ENCODE assay signal across 9 cellular contexts in genomic region chr17:81858967-81859905, GRCh38. TPM values are rescaled to one million over a fixed set of nuclear protein-coding genes. Genes with fewer than 3 reads are reported as not detected.
A peak's percentile ranks its signal among the peaks of the same experiment; 100 is the strongest.
DNase-seq lines count a peak whose midpoint lies in the region; ATAC-seq and TF ChIP-seq lines count a peak whose summit lies in the region.
"Had no signal": no experiment of that assay in that cellular context is flagged by ENCODE, and none has a peak within 500 bp of the region (broad histone marks: within the 10 kb centered on the region; RNA-seq: fewer than 3 reads in every experiment).

No MANE protein-coding gene starts in this region.

- TSS peak; percentile 50 for BruUV-seq in A673 (replicated peaks; lab: Mats Ljungman, UMichigan)

- H3K9ac ChIP-seq in HUES48 (ENCODE audit: low read depth, low read length): peak overlapping the region; percentile 79

- ATAC-seq in GM19023 (IDR thresholded peaks at IDR 0.05; ENCODE audit: unreplicated experiment): no peak
- ATAC-seq in GM21367 (IDR thresholded peaks at IDR 0.05; ENCODE audit: unreplicated experiment): no peak

- H3K4me3 Mint-ChIP-seq in brain (peak overlapping the region; percentile 91 to 99 (median 95)), mesothelial cell of epicardium (peak overlapping the region; percentile 85)

- intact Hi-C loops in A673 (cut with micrococcal nuclease; ENCODE audit: unreplicated experiment): no loop called here

- CTCF ChIA-PET in A673 (lab: Charles Lee): no interaction called here
- CTCF ChIA-PET in GM10248 (lab: Yijun Ruan, JAX): interaction anchor here (1.8 kb wide), 1 partner anchor 10 kb away, joined by 9 read pairs; no protein-coding TSS in a partner anchor

- DNase-seq in A673 (ENCODE audit: low spot score) (no peak), mesothelial cell of epicardium (ENCODE audit: low spot score in 2 of 2, unreplicated experiment in 2 of 2) (no peak), GM13977 (ENCODE audit: low spot score) (no peak), GM10248 (ENCODE audit: extremely low spot score) (no peak)

- POLR2A ChIA-PET in A673 (lab: Charles Lee; ENCODE audit: low non-redundant PET) (no interaction called here), GM10248 (lab: Yijun Ruan, JAX) (interaction anchor here (3.6 kb wide), 1 partner anchor 10 kb away, joined by 21 read pairs; no protein-coding TSS in a partner anchor)

- peaks cover 15% of the 10 kb centered on the region for H3K27me3 Mint-ChIP-seq in brain
- peaks cover 2% of the 10 kb centered on the region for H3K27me3 Mint-ChIP-seq in mesothelial cell of epicardium (ENCODE audit: low read depth)

- H3K9me3 ChIP-seq in A673 (ENCODE audit: low read depth, low read length, poor library complexity, severe bottlenecking) (no peaks in the 10 kb centered on the region), HUES48 (ENCODE audit: control insufficient read depth, insufficient read depth, low read length) (no peaks in the 10 kb centered on the region)

- in situ Hi-C loops in GM13977 (cut with MboI; ENCODE audit: low pct_unique_long_range_greater_than_20kb, low sequenced_read_pairs, unreplicated experiment): no loop called here

- no peak for TF ChIP-seq CTCF in A673 (conservative IDR thresholded peaks at IDR 0.05; ENCODE audit: low read depth, low read length)
- no peak for TF ChIP-seq CTCF in brain (conservative IDR thresholded peaks at IDR 0.05)
- no peak for TF ChIP-seq CTCF in mesothelial cell of epicardium (IDR thresholded peaks at IDR 0.05; ENCODE audit: unreplicated experiment)
- no peak for TF ChIP-seq CTCF in GM13977 (IDR thresholded peaks at IDR 0.05; ENCODE audit: extremely low read depth, insufficient read depth, missing control alignments)
- no peak for TF ChIP-seq CTCF in GM10248 (IDR thresholded peaks at IDR 0.05; ENCODE audit: control extremely low read depth, extremely low read depth, low read depth, missing control alignments)

- H3K36me3 Mint-ChIP-seq in brain (peaks cover 56% of the 10 kb centered on the region), mesothelial cell of epicardium (peaks cover 9% of the 10 kb centered on the region)

- peak overlapping the region; percentile 90 for H3K4me3 ChIP-seq in A673 (ENCODE audit: low read depth, low read length, poor library complexity, severe bottlenecking)
- H3K4me3 ChIP-seq in HUES48 (ENCODE audit: low read depth, low read length): peak overlapping the region; percentile 82

- peaks cover 20% of the 10 kb centered on the region for H3K4me1 ChIP-seq in A673 (ENCODE audit: insufficient read depth, low read length, poor library complexity, severe bottlenecking)
- peaks cover 6% of the 10 kb centered on the region; the same call in 1 of the 2 replicates for H3K4me1 ChIP-seq in HUES48 (ENCODE audit: control insufficient read depth, insufficient read depth, low read length)

- no peaks in the 10 kb centered on the region for H3K27me3 ChIP-seq in A673 (replicated peaks; ENCODE audit: insufficient read depth, low read depth, low read length, poor library complexity)
- H3K27me3 ChIP-seq in HUES48 (ENCODE audit: control insufficient read depth, insufficient read depth, low read length): no peaks in the 10 kb centered on the region

- peaks cover 48% of the 10 kb centered on the region for H3K4me1 Mint-ChIP-seq in brain
- peaks cover 43% of the 10 kb centered on the region for H3K4me1 Mint-ChIP-seq in mesothelial cell of epicardium

- H3K27ac ChIP-seq in A673 (ENCODE audit: low read depth, low read length, poor library complexity, severe bottlenecking) (peak overlapping the region; percentile 96), HUES48 (ENCODE audit: low read depth, low read length) (peak overlapping the region; percentile 90)

- H3K27ac Mint-ChIP-seq in brain (peak overlapping the region; percentile 84 to 97 (median 87)), mesothelial cell of epicardium (peak overlapping the region; percentile 93)

- H3K36me3 ChIP-seq in A673 (ENCODE audit: insufficient read depth, low read length, poor library complexity, severe bottlenecking) (peaks cover 56% of the 10 kb centered on the region), HUES48 (ENCODE audit: control insufficient read depth, insufficient read depth, low read length) (peaks cover 59% of the 10 kb centered on the region)

- peaks cover 0 to 4% (median 3%) of the 10 kb centered on the region in 5 experiments for H3K9me3 Mint-ChIP-seq in brain
- H3K9me3 Mint-ChIP-seq in mesothelial cell of epicardium: no peaks in the 10 kb centered on the region

RNA-seq across cellular contexts. Expression of gene P4HB, which starts 1.1 kb away (rescaled TPM):
- 491 and 503 TPM in 2 replicates for total RNA-seq in A673 (2021)
- polyA plus RNA-seq in brain (ENCODE audit: insufficient read depth, low read depth, low replicate concordance): 310 TPM
- total RNA-seq in mesothelial cell of epicardium: 405 to 433 TPM (median 421 TPM) in 3 replicates

RNA-seq across cellular contexts. Expression of gene ARHGDIA, which starts 11.9 kb away (rescaled TPM):
- total RNA-seq in A673 (2021) (568 and 667 TPM in 2 replicates), mesothelial cell of epicardium (258 to 275 TPM (median 268 TPM) in 3 replicates)
- 480 TPM for polyA plus RNA-seq in brain (ENCODE audit: insufficient read depth, low read depth, low replicate concordance)

RNA-seq across cellular contexts. Expression of gene PPP1R27, which starts 24.4 kb away (rescaled TPM):
- total RNA-seq in A673 (2021) (not detected in 2 replicates), mesothelial cell of epicardium (0.35 TPM in 1 of 3 replicates, not detected in the others)
- polyA plus RNA-seq in brain (ENCODE audit: insufficient read depth, low read depth, low replicate concordance): not detected
- total RNA-seq: renal cortical epithelial cell had no signal

RNA-seq across cellular contexts. Expression of gene MCRIP1, which starts 26.1 kb away (rescaled TPM):
- 126 and 130 TPM in 2 replicates for total RNA-seq in A673 (2021)
- 350 TPM for polyA plus RNA-seq in brain (ENCODE audit: insufficient read depth, low read depth, low replicate concordance)
- 96.2 to 104 TPM (median 103 TPM) in 3 replicates for total RNA-seq in mesothelial cell of epicardium

RNA-seq across cellular contexts. Expression of gene ALYREF, which starts 32.1 kb away (rescaled TPM):
- total RNA-seq in A673 (2021) (251 and 258 TPM in 2 replicates), mesothelial cell of epicardium (78.5 to 86.1 TPM (median 79.5 TPM) in 3 replicates)
- 118 TPM for polyA plus RNA-seq in brain (ENCODE audit: insufficient read depth, low read depth, low replicate concordance)
